In genomic region chr2:26854283-26854827, GRCh38 we compare ENCODE assay signal across 16 cellular contexts. TPM values are rescaled to one million over a fixed set of nuclear protein-coding genes. Genes with fewer than 3 reads are reported as not detected.
DNase-seq lines count a peak whose midpoint lies in the region; ATAC-seq and TF ChIP-seq lines count a peak whose summit lies in the region.
"Had no signal": no experiment of that assay in that cellular context is flagged by ENCODE, and none has a peak within 500 bp of the region (broad histone marks: within the 10 kb centered on the region; RNA-seq: fewer than 3 reads in every experiment).

No MANE protein-coding gene starts in this region.

- no peak overlapping the region for H3K27ac ChIP-seq in CD8-positive, alpha-beta T cell (ENCODE audit: low read depth, low read length)
- H3K27ac ChIP-seq in gastrocnemius medialis: no peak overlapping the region
- H3K27ac ChIP-seq: A549, C4-2B, HL-60 had no signal

- intact Hi-C loops in CD8-positive, alpha-beta T cell (cut with DNase I, micrococcal nuclease): no loop called here
- intact Hi-C loops in gastrocnemius medialis (cut with DNase I; ENCODE audit: low total_unique reads): no loop called here

- H3K4me1 ChIP-seq in CD8-positive, alpha-beta T cell (ENCODE audit: insufficient read depth, low read length): peaks cover 9% of the 10 kb centered on the region
- peaks cover 21 to 24% of the 10 kb centered on the region in 2 donors for H3K4me1 ChIP-seq in gastrocnemius medialis
- H3K4me1 ChIP-seq: A549 had no signal

- no peaks in the 10 kb centered on the region for H3K9me3 Mint-ChIP-seq in CD8-positive, alpha-beta T cell
- H3K9me3 Mint-ChIP-seq: CD8-positive, alpha-beta memory T cell had no signal

- H3K4me3 ChIP-seq in CD8-positive, alpha-beta T cell (ENCODE audit: low read depth, low read length): no peak overlapping the region
- no peak overlapping the region for H3K4me3 ChIP-seq in Jurkat, Clone E6-1 (ENCODE audit: low read length)
- no peak overlapping the region for H3K4me3 ChIP-seq in gastrocnemius medialis
- H3K4me3 ChIP-seq: A549, HAP-1 had no signal

- no peak for TF ChIP-seq CTCF in CD8-positive, alpha-beta T cell (IDR thresholded peaks at IDR 0.05)
- no peak for TF ChIP-seq CTCF in gastrocnemius medialis (IDR thresholded peaks at IDR 0.05 in 4 of 5, conservative IDR thresholded peaks at IDR 0.05 in 1 of 5)

- ATAC-seq in CD8-positive, alpha-beta T cell: peak; percentile 29
- peak; percentile 91 for ATAC-seq in left lobe of liver
- peak; percentile 61 to 83 for ATAC-seq in gastrocnemius medialis
- ATAC-seq: A549 had no signal

- POLR2A ChIA-PET in CD8-positive, alpha-beta T cell (lab: Charles Lee): no interaction called here

- H3K27me3 ChIP-seq in CD8-positive, alpha-beta T cell (ENCODE audit: insufficient read depth, low read length): peaks cover 13% of the 10 kb centered on the region
- peaks cover 13 to 18% (median 13%) of the 10 kb centered on the region in 3 donors for H3K27me3 ChIP-seq in gastrocnemius medialis

- no peaks in the 10 kb centered on the region for H3K36me3 Mint-ChIP-seq in CD8-positive, alpha-beta T cell
- H3K36me3 Mint-ChIP-seq: CD8-positive, alpha-beta memory T cell had no signal

- peaks cover 8% of the 10 kb centered on the region for H3K4me1 Mint-ChIP-seq in CD8-positive, alpha-beta T cell (ENCODE audit: low read depth)

- no peak for DNase-seq in CD8-positive, alpha-beta T cell
- DNase-seq in Jurkat, Clone E6-1 (ENCODE audit: low read depth, low spot score): peak; percentile 28
- DNase-seq in left lobe of liver (ENCODE audit: low spot score) (no peak), gastrocnemius medialis (no peak), midbrain (lab: John Stamatoyannopoulos, UW) (no peak)
- no peak for DNase-seq in effector CD4-positive, alpha-beta T cell
- DNase-seq: BE2C; Caco-2; CD8-positive, alpha-beta memory T cell; DND-41; GF-D8 had no signal

- H3K4me3 Mint-ChIP-seq in CD8-positive, alpha-beta T cell: no peak overlapping the region
- H3K4me3 Mint-ChIP-seq: CD8-positive, alpha-beta memory T cell had no signal

- in situ Hi-C loops in gastrocnemius medialis (cut with MboI; ENCODE audit: low sequenced_read_pairs in 4 of 4): no loop called here

- H3K27ac Mint-ChIP-seq in CD8-positive, alpha-beta T cell: no peak overlapping the region
- H3K27ac Mint-ChIP-seq: CD8-positive, alpha-beta memory T cell had no signal

- H3K9me3 ChIP-seq in CD8-positive, alpha-beta T cell (ENCODE audit: low read length): no peaks in the 10 kb centered on the region
- no peaks in the 10 kb centered on the region for H3K9me3 ChIP-seq in gastrocnemius medialis
- H3K9me3 ChIP-seq: A549, BE2C, Caco-2, HAP-1 had no signal

- H3K36me3 ChIP-seq in CD8-positive, alpha-beta T cell (ENCODE audit: insufficient read depth, low read length): no peaks in the 10 kb centered on the region
- no peaks in the 10 kb centered on the region for H3K36me3 ChIP-seq in gastrocnemius medialis
- H3K36me3 ChIP-seq: BE2C, HAP-1 had no signal

- CTCF ChIA-PET in CD8-positive, alpha-beta T cell (lab: Charles Lee): interaction anchor here (1.3 to 1.4 kb wide), 2 partner anchors 8 to 88 kb away, joined by 3 to 6 read pairs; no protein-coding TSS in a partner anchor

- H3K27me3 Mint-ChIP-seq in CD8-positive, alpha-beta T cell (ENCODE audit: low read depth): peaks cover 42% of the 10 kb centered on the region

- no peak for TF ChIP-seq POLR2A in gastrocnemius medialis (IDR thresholded peaks at IDR 0.05)

RNA-seq across cellular contexts. Expression of gene DPYSL5, which starts 6.4 kb away (rescaled TPM):
- not detected for total RNA-seq in CD8-positive, alpha-beta T cell
- polyA plus RNA-seq in Jurkat, Clone E6-1 (2012; ENCODE audit: insufficient read depth, insufficient read length): 1.6 TPM
- total RNA-seq in left lobe of liver (not detected), gastrocnemius medialis (not detected)
- total RNA-seq: CD8-positive, alpha-beta memory T cell had no signal
- polyA plus RNA-seq: AG04450; CD8-positive, alpha-beta memory T cell had no signal

Comparison
In these comparisons a context has a peak if more than half of its experiments do, and no peak if none do; other contexts are left out.
1. ATAC-seq: peak in every context shown above with its lines; median percentile 91 in left lobe of liver; 72 in gastrocnemius medialis; 29 in CD8-positive, alpha-beta T cell.